In genomic region chr4:8593268-8594096, GRCh38 we compare ENCODE assay signal across 11 cellular contexts. TPM values are rescaled to one million over a fixed set of nuclear protein-coding genes. Genes with fewer than 3 reads are reported as not detected.
DNase-seq lines count a peak whose midpoint lies in the region; ATAC-seq and TF ChIP-seq lines count a peak whose summit lies in the region.
"Had no signal": no experiment of that assay in that cellular context is flagged by ENCODE, and none has a peak within 500 bp of the region (broad histone marks: within the 10 kb centered on the region; RNA-seq: fewer than 3 reads in every experiment).

No MANE protein-coding gene starts in this region.

- 37% methylated on average over 24 of the region's 24 CpGs for WGBS in HUES64

- peaks cover 6% of the 10 kb centered on the region for H3F3A ChIP-seq in neural progenitor cell (ENCODE audit: low read depth)

- peak overlapping the region; percentile 82 for H3K4me3 ChIP-seq in AG04449 (ENCODE audit: low read depth, low read length)
- H3K4me3 ChIP-seq in HUES64 (ENCODE audit: low read length) = peak overlapping the region; percentile 60
- peak overlapping the region; percentile 79 to 80 for H3K4me3 ChIP-seq in foreskin fibroblast (ENCODE audit: low read depth in 1 of 2, low read length in 2 of 2)
- H3K4me3 ChIP-seq in neural progenitor cell = peak overlapping the region; percentile 61
- H3K4me3 ChIP-seq in dorsolateral prefrontal cortex = peak overlapping the region in 14 of 59 donors; percentile 5 to 47 (median 30)

- H4K20me1 ChIP-seq in neural progenitor cell (ENCODE audit: low read depth) = peaks cover 7% of the 10 kb centered on the region

- H3K27ac Mint-ChIP-seq in neural progenitor cell = no peak overlapping the region
- H3K27ac Mint-ChIP-seq: naive thymus-derived CD8-positive, alpha-beta T cell had no signal

- H3K4me2 ChIP-seq in neural progenitor cell = peak overlapping the region; percentile 77

- TF ChIP-seq CTCF in AG04449 (IDR thresholded peaks at IDR 0.05; ENCODE audit: insufficient read depth, low read length, missing control alignments) = no peak
- no peak for TF ChIP-seq CTCF in foreskin fibroblast (IDR thresholded peaks at IDR 0.05; ENCODE audit: low read depth, low read length)
- TF ChIP-seq CTCF in neural progenitor cell (IDR thresholded peaks at IDR 0.05) = no peak
- no peak for TF ChIP-seq CTCF in dorsolateral prefrontal cortex (IDR thresholded peaks at IDR 0.05 in 54 of 56, conservative IDR thresholded peaks at IDR 0.05 in 2 of 56; ENCODE audit: low read depth in 1 of 56, partially characterized antibody in 56 of 56)

- H3K36me3 Mint-ChIP-seq in neural progenitor cell = no peaks in the 10 kb centered on the region
- H3K36me3 Mint-ChIP-seq: naive thymus-derived CD8-positive, alpha-beta T cell had no signal

- H3K79me2 ChIP-seq in neural progenitor cell (ENCODE audit: low read depth) = no peaks in the 10 kb centered on the region

- POLR2A ChIA-PET in AG04449 (lab: Yijun Ruan, JAX) = interaction anchor here (1.2 to 1.3 kb wide), 2 partner anchors 13 to 121 kb away, joined by 5 to 12 read pairs; partner anchors contain the start of gene GPR78

- H3K4me3 Mint-ChIP-seq in neural progenitor cell = peak overlapping the region; percentile 66
- H3K4me3 Mint-ChIP-seq: naive thymus-derived CD8-positive, alpha-beta T cell had no signal

- H2AFZ ChIP-seq in neural progenitor cell (replicated peaks) = peak overlapping the region; percentile 89

- ATAC-seq in GM18909 (IDR thresholded peaks at IDR 0.05; ENCODE audit: poor library complexity, unreplicated experiment) (no peak), HG03460 (IDR thresholded peaks at IDR 0.05; ENCODE audit: unreplicated experiment) (no peak)
- ATAC-seq: naive thymus-derived CD8-positive, alpha-beta T cell had no signal

- H3K27ac ChIP-seq in HUES64 (ENCODE audit: low read depth, low read length) (no peak overlapping the region), neural progenitor cell (no peak overlapping the region), dorsolateral prefrontal cortex (peak overlapping the region in 1 of 59 donors; percentile 25)

- peaks cover 36% of the 10 kb centered on the region for H3K27me3 Mint-ChIP-seq in neural progenitor cell (ENCODE audit: insufficient read depth, low read depth)

- DNase-seq in AG04449 (ENCODE audit: low read depth, low spot score) = no peak
- no peak for DNase-seq in foreskin fibroblast
- peak; percentile 44 for DNase-seq in neural progenitor cell (ENCODE audit: low spot score)
- DNase-seq in NCI-H1436 treated with DMSO at 0.1 percent for 48 hours (lab: John Stamatoyannopoulos, UW) = no peak
- DNase-seq in dorsolateral prefrontal cortex = no peak
- DNase-seq: naive thymus-derived CD8-positive, alpha-beta T cell; stimulated activated CD4-positive, alpha-beta T cell treated with anti-CD3 and anti-CD28 coated beads, Interleukin-12 subunit alpha, Interleukin-12 subunit beta, amount 100 ng/mL, for 4 hours had no signal

- no peaks in the 10 kb centered on the region for H3K9me3 Mint-ChIP-seq in neural progenitor cell
- H3K9me3 Mint-ChIP-seq: naive thymus-derived CD8-positive, alpha-beta T cell had no signal

- H3K9ac ChIP-seq in HUES64 (ENCODE audit: low read depth, low read length) = peak overlapping the region; percentile 56; the same call in 1 of the 2 replicates
- no peak overlapping the region for H3K9ac ChIP-seq in neural progenitor cell

- intact Hi-C loops in dorsolateral prefrontal cortex (cut with DNase I) = loop anchor here (2.0 to 10.0 kb wide), 3 partner anchors 125 to 351 kb away; no protein-coding TSS in a partner anchor

- H3K27me3 ChIP-seq in HUES64 (ENCODE audit: insufficient read depth, low read length) = peaks cover 27% of the 10 kb centered on the region
- peaks cover 36% of the 10 kb centered on the region for H3K27me3 ChIP-seq in neural progenitor cell
- H3K27me3 ChIP-seq in dorsolateral prefrontal cortex = peaks cover 0 to 39% (median 27%) of the 10 kb centered on the region in 45 donors

- H3K4me1 ChIP-seq in HUES64 (ENCODE audit: insufficient read depth, low read length) (peaks cover 22% of the 10 kb centered on the region; the same call in 1 of the 2 replicates), neural progenitor cell (peaks cover 33% of the 10 kb centered on the region)

- CTCF ChIA-PET in AG04449 (lab: Yijun Ruan, JAX) = interaction anchor here (0.9 to 10.5 kb wide), 6 partner anchors 12 to 174 kb away, joined by 3 to 202 read pairs (median 3); no protein-coding TSS in a partner anchor

- H3K9me3 ChIP-seq in HUES64 (ENCODE audit: insufficient read depth, low read depth, low read length) = no peaks in the 10 kb centered on the region
- no peaks in the 10 kb centered on the region for H3K9me3 ChIP-seq in neural progenitor cell (ENCODE audit: low read depth)

- no peaks in the 10 kb centered on the region for H3K36me3 ChIP-seq in HUES64 (ENCODE audit: insufficient read depth, low read length)
- no peaks in the 10 kb centered on the region for H3K36me3 ChIP-seq in neural progenitor cell

- H3K4me1 Mint-ChIP-seq in neural progenitor cell = peaks cover 31% of the 10 kb centered on the region

RNA-seq across cellular contexts. Expression of gene CPZ, which starts 0.9 kb away (rescaled TPM):
- polyA plus RNA-seq in HUES64 (2013, experiment 1 of 2) = 9.1 TPM
- 9.4 TPM for polyA plus RNA-seq in HUES64 (2013, experiment 2 of 2)
- total RNA-seq in neural progenitor cell (ENCODE audit: low replicate concordance) (5.9 TPM in 1 of 2 replicates, not detected in the other), dorsolateral prefrontal cortex (10 to 100 TPM in 2 of 120 experiments, 1 to 10 TPM in 53, under 1 TPM in 39, not detected in 26; 0.19 to 18.0 (median 1.2) TPM)
- total RNA-seq: naive thymus-derived CD8-positive, alpha-beta T cell had no signal
- polyA plus RNA-seq: naive thymus-derived CD8-positive, alpha-beta T cell had no signal

RNA-seq across cellular contexts. Expression of gene GPR78, which starts 13.3 kb away (rescaled TPM):
- polyA plus RNA-seq in HUES64 (2013, experiment 1 of 2) = 0.35 TPM
- 0.70 TPM for polyA plus RNA-seq in HUES64 (2013, experiment 2 of 2)
- total RNA-seq in neural progenitor cell (ENCODE audit: low replicate concordance) (0.09 and 0.28 TPM in 2 replicates), dorsolateral prefrontal cortex (1 to 10 TPM in 13 of 120 experiments, under 1 TPM in 70, not detected in 37; 0.16 to 1.8 (median 0.56) TPM)
- total RNA-seq: naive thymus-derived CD8-positive, alpha-beta T cell; NCI-H460 had no signal
- polyA plus RNA-seq: naive thymus-derived CD8-positive, alpha-beta T cell had no signal
